ENCODE assay signal across 15 cellular contexts in the genomic region with DNA sequence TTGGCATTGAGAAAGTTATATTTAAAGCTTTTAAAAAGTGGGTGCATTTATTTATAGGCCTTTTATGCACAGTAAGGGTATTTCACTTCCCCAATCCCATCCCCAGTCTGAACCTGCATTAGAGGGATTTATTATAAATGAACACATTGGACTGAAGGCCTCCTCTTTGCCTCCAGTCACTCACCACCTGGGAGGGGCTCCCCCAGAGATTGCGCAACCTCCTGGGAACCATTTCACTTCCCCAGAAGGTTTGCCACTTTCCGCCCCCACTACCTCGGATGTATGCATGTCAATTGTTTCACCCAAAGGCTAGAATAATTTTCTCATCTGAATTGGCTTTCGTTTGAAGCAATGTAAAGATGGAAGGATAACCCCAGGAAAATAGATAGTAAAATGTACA. TPM values are rescaled to one million over a fixed set of nuclear protein-coding genes. Genes with fewer than 3 reads are reported as not detected.
A peak's percentile ranks its signal among the peaks of the same experiment; 100 is the strongest.
DNase-seq lines count a peak whose midpoint lies in the region; ATAC-seq, FAIRE-seq and TF ChIP-seq lines count a peak whose summit lies in the region.
"Had no signal": no experiment of that assay in that cellular context is flagged by ENCODE, and none has a peak within 500 bp of the region (broad histone marks: within the 10 kb centered on the region; RNA-seq: fewer than 3 reads in every experiment).

No MANE protein-coding gene starts in this region.

- H3K27me3 Mint-ChIP-seq in activated T-cell treated with anti-CD3 and anti-CD28 coated beads, Interleukin-2, amount 50 U/mL, for 4 hours (ENCODE audit: low read depth), result no peaks in the 10 kb centered on the region

- H3K4me1 ChIP-seq in mucosa of descending colon (ENCODE audit: low read depth) (no peaks in the 10 kb centered on the region), hepatocyte (ENCODE audit: insufficient read depth) (no peaks in the 10 kb centered on the region)
- H3K4me1 ChIP-seq: prostate gland had no signal

- TF ChIP-seq POLR2A in GM12891 (IDR thresholded peaks at IDR 0.05; ENCODE audit: low read depth, low read length), result no peak

- 89% methylated on average over 4 of the region's 4 CpGs for WGBS in hepatocyte (ENCODE audit: low lambda C conversion rate, missing lambda C conversion rate)

- no peaks in the 10 kb centered on the region for H3K9me3 Mint-ChIP-seq in activated T-cell treated with anti-CD3 and anti-CD28 coated beads, Interleukin-2, amount 50 U/mL, for 4 hours

- H3K9me3 ChIP-seq in mucosa of descending colon (no peaks in the 10 kb centered on the region), hepatocyte (ENCODE audit: low read depth) (no peaks in the 10 kb centered on the region)
- H3K9me3 ChIP-seq: prostate gland had no signal

- H3K9me2 ChIP-seq in hepatocyte (replicated peaks; ENCODE audit: insufficient read depth), result no peaks in the 10 kb centered on the region

- intact Hi-C loops in mucosa of descending colon (cut with DNase I, micrococcal nuclease), result no loop called here

- peak; percentile 74 for ATAC-seq in GM19397 (IDR thresholded peaks at IDR 0.05; ENCODE audit: unreplicated experiment)
- ATAC-seq in HG02973 (IDR thresholded peaks at IDR 0.05; ENCODE audit: unreplicated experiment), result peak; percentile 90
- ATAC-seq in mucosa of descending colon, result no peak
- ATAC-seq in activated T-cell treated with anti-CD3 and anti-CD28 coated beads, Interleukin-2, amount 50 U/mL, for 4 hours, result no peak

- H3K36me3 ChIP-seq in mucosa of descending colon (ENCODE audit: low read depth) (no peaks in the 10 kb centered on the region), hepatocyte (replicated peaks; ENCODE audit: insufficient read depth, low read depth) (no peaks in the 10 kb centered on the region)
- H3K36me3 ChIP-seq: prostate gland had no signal

- H3K4me3 Mint-ChIP-seq in activated T-cell treated with anti-CD3 and anti-CD28 coated beads, Interleukin-2, amount 50 U/mL, for 4 hours, result no peak overlapping the region

- H4K20me1 ChIP-seq in hepatocyte (ENCODE audit: insufficient read depth, poor library complexity, severe bottlenecking), result no peaks in the 10 kb centered on the region

- H3K27ac ChIP-seq in hepatocyte, result no peak overlapping the region
- H3K27ac ChIP-seq: prostate gland had no signal

- H3K4me3 ChIP-seq in mucosa of descending colon (no peak overlapping the region), hepatocyte (no peak overlapping the region)
- H3K4me3 ChIP-seq: prostate gland had no signal

- no peak overlapping the region for H2AFZ ChIP-seq in hepatocyte

- H3K4me1 Mint-ChIP-seq in activated T-cell treated with anti-CD3 and anti-CD28 coated beads, Interleukin-2, amount 50 U/mL, for 4 hours (ENCODE audit: low read depth), result no peaks in the 10 kb centered on the region

- no peak overlapping the region for H3K4me2 ChIP-seq in hepatocyte

- TF ChIP-seq CTCF in mucosa of descending colon (IDR thresholded peaks at IDR 0.05) (no peak), hepatocyte (IDR thresholded peaks at IDR 0.05; ENCODE audit: poor library complexity) (no peak)

- DNase-seq in GM12891 (ENCODE audit: insufficient read length, low spot score) (no peak), NOMO-1 (lab: John Stamatoyannopoulos, UW; ENCODE audit: unreplicated experiment in 2 of 2) (peak; percentile 61 to 67), mucosa of descending colon (no peak), hepatocyte (ENCODE audit: low spot score) (no peak)
- no peak for DNase-seq in stimulated activated CD8-positive, alpha-beta memory T cell treated with anti-CD3 and anti-CD28 coated beads, Interleukin-4, amount 100 ng/mL, for 48 hours
- DNase-seq in activated T-cell treated with anti-CD3 and anti-CD28 coated beads, Interleukin-2, amount 50 U/mL, for 4 hours, result no peak
- DNase-seq: activated CD4-positive, alpha-beta T cell treated with anti-CD3 and anti-CD28 coated beads, Interleukin-2, amount 50 U/mL, for 48 hours; activated effector memory CD4-positive, alpha-beta T cell treated with Interleukin-2 at 50 U/mL for 16 hours; effector CD4-positive, alpha-beta T cell; H7; kidney had no signal

- no peaks in the 10 kb centered on the region for H3K79me2 ChIP-seq in hepatocyte

- H3K36me3 Mint-ChIP-seq in activated T-cell treated with anti-CD3 and anti-CD28 coated beads, Interleukin-2, amount 50 U/mL, for 4 hours (ENCODE audit: insufficient read depth), result no peaks in the 10 kb centered on the region

- FAIRE-seq in GM12891 (lab: Jason Lieb, UNC), result peak; percentile 61
- FAIRE-seq: kidney had no signal

- no peaks in the 10 kb centered on the region for H3K27me3 ChIP-seq in hepatocyte

TF ChIP-seq in GM12891, 5 proteins besides CTCF, POLR2A, EP300 and RAD21:
- TF ChIP-seq SPI1 (IDR thresholded peaks at IDR 0.05; ENCODE audit: low read depth, low read length) (peak; percentile 71), PAX5 (IDR thresholded peaks at IDR 0.05; ENCODE audit: insufficient read depth, low read length, severe bottlenecking) (no peak)
TF ChIP-seq in GM12891: peak in this region for 1.

RNA-seq across cellular contexts. Expression of a gene that starts 29.8 kb away (rescaled TPM):
- polyA plus RNA-seq in GM12891 (2012; ENCODE audit: low read depth, missing spikeins), result 1.4 TPM
- total RNA-seq in mucosa of descending colon (10 to 100 TPM in 2 of 3 donors, 1 to 10 TPM in 1; 8.8 to 36.0 (median 20.5) TPM), hepatocyte (367 and 398 TPM in 2 replicates)
- total RNA-seq in activated T-cell treated with anti-CD3 and anti-CD28 coated beads, Interleukin-2, amount 50 U/mL, for 4 hours, result under 1 TPM; 0.61 to 0.84 (median 0.74) TPM
- 98.0 and 104 TPM in 2 replicates for polyA plus RNA-seq in hepatocyte
- total RNA-seq: T-helper 2 cell treated with Interferon-gamma antibody and Interleukin-4, amounts not matched to agents 100 ng/mL and 5 ng/mL, for 36 hours had no signal

Comparison
In these comparisons a context has a peak if more than half of its experiments do, and no peak if none do; other contexts are left out.
1. DNase-seq: peak in NOMO-1 (2 of 2); none in GM12891 (single experiment), stimulated activated CD8-positive, alpha-beta memory T cell treated with anti-CD3 and anti-CD28 coated beads, Interleukin-4, amount 100 ng/mL, for 48 hours (single experiment), mucosa of descending colon (0 of 3), activated T-cell treated with anti-CD3 and anti-CD28 coated beads, Interleukin-2, amount 50 U/mL, for 4 hours (single experiment) and hepatocyte (single experiment).
2. ATAC-seq: peak in GM19397 (single experiment) and HG02973 (single experiment); none in mucosa of descending colon (single experiment) and activated T-cell treated with anti-CD3 and anti-CD28 coated beads, Interleukin-2, amount 50 U/mL, for 4 hours (0 of 2).